34 cellular contexts compared by ENCODE assay signal in genomic region chr12:9070351-9070750, GRCh38. TPM values are rescaled to one million over a fixed set of nuclear protein-coding genes. Genes with fewer than 3 reads are reported as not detected.
DNase-seq lines count a peak whose midpoint lies in the region; ATAC-seq, FAIRE-seq and TF ChIP-seq lines count a peak whose summit lies in the region.
"Had no signal": no experiment of that assay in that cellular context is flagged by ENCODE, and none has a peak within 500 bp of the region (broad histone marks: within the 10 kb centered on the region; RNA-seq: fewer than 3 reads in every experiment).

No MANE protein-coding gene starts in this region.

- in situ Hi-C loops in HepG2 (cut with HindIII; ENCODE audit: extremely low pct_ligation_motif_present, low pct_unique_long_range_greater_than_20kb) = no loop called here

- POLR2A ChIA-PET in HepG2 (lab: Yijun Ruan, JAX) = no interaction called here
- POLR2A ChIA-PET in CD8-positive, alpha-beta T cell (lab: Charles Lee) = no interaction called here

- intact Hi-C loops in HepG2 (cut with micrococcal nuclease; ENCODE audit: unreplicated experiment) (no loop called here), right lobe of liver (cut with DNase I) (no loop called here)
- intact Hi-C loops in CD8-positive, alpha-beta T cell (cut with DNase I, micrococcal nuclease) = no loop called here

- TF ChIP-seq CTCF in HepG2 (CRISPR knock-in tag; IDR thresholded peaks at IDR 0.05) (no peak), right lobe of liver (IDR thresholded peaks at IDR 0.05) (no peak)
- TF ChIP-seq CTCF in CD8-positive, alpha-beta T cell (IDR thresholded peaks at IDR 0.05) = no peak

- peaks cover 24 to 73% of the 10 kb centered on the region in 2 experiments for H3K36me3 ChIP-seq in HepG2 (replicated peaks in 1 of 2; ENCODE audit: control insufficient read depth in 1 of 2, insufficient read depth in 2 of 2, low read length in 2 of 2)
- peaks cover 18 to 84% (median 30%) of the 10 kb centered on the region in 4 donors for H3K36me3 ChIP-seq in right lobe of liver
- no peaks in the 10 kb centered on the region for H3K36me3 ChIP-seq in CD8-positive, alpha-beta T cell (ENCODE audit: insufficient read depth, low read length)
- H3K36me3 ChIP-seq: BE2C, BLaER1 had no signal

- TF ChIP-seq POLR2A in HepG2 (IDR thresholded peaks at IDR 0.05; ENCODE audit: insufficient read depth in 1 of 2, low read depth in 2 of 2, low read length in 2 of 2) = peak in 1 of 2 experiments; percentile 31; a peak in 1 of 4 replicates
- no peak for TF ChIP-seq POLR2A in right lobe of liver (IDR thresholded peaks at IDR 0.05)

- H3K27ac Mint-ChIP-seq in CD8-positive, alpha-beta T cell = peak overlapping the region; percentile 18
- H3K27ac Mint-ChIP-seq: B cell; CD14-positive monocyte; CD4-positive, alpha-beta memory T cell; CD4-positive, alpha-beta T cell; CD4-positive, CD25-positive, alpha-beta regulatory T cell; CD8-positive, alpha-beta memory T cell had no signal

- no TSS peak for BruUV-seq in HepG2 (replicated peaks; lab: Mats Ljungman, UMichigan)

- H3K9me3 ChIP-seq in HepG2 (ENCODE audit: low read length) = no peaks in the 10 kb centered on the region
- H3K9me3 ChIP-seq in right lobe of liver = no peaks in the 10 kb centered on the region
- H3K9me3 ChIP-seq in CD8-positive, alpha-beta T cell (ENCODE audit: low read length) = no peaks in the 10 kb centered on the region
- H3K9me3 ChIP-seq: A549, BE2C, Caco-2 had no signal

- WGBS in HepG2 (ENCODE audit: low lambda C conversion rate) = 96% methylated on average over 5 of the region's 5 CpGs
- whole genome bisulfite sequencing in right lobe of liver (ENCODE audit: insufficient coverage, low coverage, low lambda C conversion rate, missing lambda C conversion rate) = 95% methylated on average over 3 of the region's 5 CpGs

- CTCF ChIA-PET in HepG2 (lab: Yijun Ruan, JAX; ENCODE audit: low intra/inter-chr PET ratio, low total read pairs) = no interaction called here
- CTCF ChIA-PET in CD8-positive, alpha-beta T cell (lab: Charles Lee) = interaction anchor here (1.2 kb wide), 1 partner anchor 121 kb away, joined by 3 read pairs; the partner anchor contains the start of gene M6PR

- no peak overlapping the region for H3K9ac ChIP-seq in HepG2 (ENCODE audit: insufficient read depth, low read depth, low read length)
- H3K9ac ChIP-seq: BLaER1; BLaER1 treated with 17β-estradiol and CSF1 and Interleukin-3, amounts not matched to agents 10 nM and 100 nM had no signal

- H2AFZ ChIP-seq in HepG2 (ENCODE audit: low read length) = no peak overlapping the region

- no peak for TF ChIP-seq EP300 in HepG2 (IDR thresholded peaks at IDR 0.05; ENCODE audit: low read depth in 2 of 2, low read length in 2 of 2)
- no peak for TF ChIP-seq EP300 in HepG2 (CRISPR knock-in tag; IDR thresholded peaks at IDR 0.05; ENCODE audit: borderline replicate concordance)

- peaks cover 20% of the 10 kb centered on the region for H4K20me1 ChIP-seq in HepG2 (ENCODE audit: insufficient read depth, low read length)
- H4K20me1 ChIP-seq: BLaER1; BLaER1 treated with 17β-estradiol and CSF1 and Interleukin-3, amounts not matched to agents 10 nM and 100 nM had no signal

- H3K4me2 ChIP-seq in HepG2 (ENCODE audit: low read depth, low read length) = no peak overlapping the region
- H3K4me2 ChIP-seq: A549; BLaER1; BLaER1 treated with 17β-estradiol and CSF1 and Interleukin-3, amounts not matched to agents 10 nM and 100 nM had no signal

- H3K4me3 ChIP-seq in HepG2 (replicated peaks in 1 of 3; ENCODE audit: insufficient read depth in 1 of 3, low read depth in 2 of 3, low read length in 3 of 3) (no peak overlapping the region), right lobe of liver (no peak overlapping the region)
- no peak overlapping the region for H3K4me3 ChIP-seq in CD8-positive, alpha-beta T cell (ENCODE audit: low read depth, low read length)
- H3K4me3 ChIP-seq: A549; BLaER1; BLaER1 treated with 17β-estradiol and CSF1 and Interleukin-3, amounts not matched to agents 10 nM and 100 nM had no signal

- FAIRE-seq in HepG2 (lab: Jason Lieb, UNC) = no peak
- FAIRE-seq: A204.1, A549, D721Med had no signal

- H3K4me1 ChIP-seq in HepG2 (ENCODE audit: insufficient read depth, low read length) = peaks cover 51% of the 10 kb centered on the region
- peaks cover 0 to 82% (median 15%) of the 10 kb centered on the region in 4 donors for H3K4me1 ChIP-seq in right lobe of liver
- no peaks in the 10 kb centered on the region for H3K4me1 ChIP-seq in CD8-positive, alpha-beta T cell (ENCODE audit: insufficient read depth, low read length)
- H3K4me1 ChIP-seq: BE2C, BLaER1 had no signal

- no peak for ATAC-seq in HepG2
- ATAC-seq in right lobe of liver = no peak
- no peak for ATAC-seq in CD8-positive, alpha-beta T cell
- ATAC-seq: A549 had no signal

- no peaks in the 10 kb centered on the region for H3K79me2 ChIP-seq in HepG2 (ENCODE audit: insufficient read depth, low read length)

- H3K36me3 Mint-ChIP-seq in CD8-positive, alpha-beta T cell = peaks cover 6% of the 10 kb centered on the region
- H3K36me3 Mint-ChIP-seq: CD14-positive monocyte; CD4-positive, CD25-positive, alpha-beta regulatory T cell had no signal

- DNase-seq in HepG2 (ENCODE audit: low spot score) = no peak
- DNase-seq in right lobe of liver = no peak
- no peak for DNase-seq in CD8-positive, alpha-beta T cell
- no peak for DNase-seq in stimulated activated CD4-positive, alpha-beta T cell treated with anti-CD3 and anti-CD28 coated beads, Interleukin-12 subunit alpha, Interleukin-12 subunit beta, amount 100 ng/mL, for 4 hours
- DNase-seq: 8988T; ACHN; AML-193; BE2C; C1 segment of cervical spinal cord; Caco-2; Calu3; CD4-positive, alpha-beta memory T cell; CD4-positive, alpha-beta T cell; CD4-positive, CD25-positive, alpha-beta regulatory T cell; CD8-positive, alpha-beta memory T cell; COR-L47; DMS 273 treated with DMSO at 0.1 percent for 48 hours; DMS153; DMS53; DMS79; DMS79 treated with DMSO at 0.1 percent for 48 hours; DND-41; EL had no signal

- H3K4me1 Mint-ChIP-seq in CD8-positive, alpha-beta T cell (ENCODE audit: low read depth) = peaks cover 1% of the 10 kb centered on the region
- H3K4me1 Mint-ChIP-seq: B cell had no signal

- no peak overlapping the region for H3K27ac ChIP-seq in HepG2 (ENCODE audit: extremely low read length, insufficient read depth, low read length)
- H3K27ac ChIP-seq in right lobe of liver = peak overlapping the region in 1 of 3 donors; percentile 15
- no peak overlapping the region for H3K27ac ChIP-seq in CD8-positive, alpha-beta T cell (ENCODE audit: low read depth, low read length)
- H3K27ac ChIP-seq: 22Rv1; A549; BLaER1; BLaER1 treated with 17β-estradiol and CSF1 and Interleukin-3, amounts not matched to agents 10 nM and 100 nM; C4-2B had no signal

- H3K27me3 Mint-ChIP-seq in CD8-positive, alpha-beta T cell (ENCODE audit: low read depth) = no peaks in the 10 kb centered on the region
- H3K27me3 Mint-ChIP-seq: CD4-positive, alpha-beta memory T cell; CD4-positive, alpha-beta T cell; CD8-positive, alpha-beta memory T cell had no signal

- H3K27me3 ChIP-seq in HepG2 (ENCODE audit: control insufficient read depth in 1 of 2, insufficient read depth in 2 of 2, low read length in 2 of 2) (no peaks in the 10 kb centered on the region), right lobe of liver (no peaks in the 10 kb centered on the region)
- H3K27me3 ChIP-seq in CD8-positive, alpha-beta T cell (ENCODE audit: insufficient read depth, low read length) = no peaks in the 10 kb centered on the region

- no peak overlapping the region for H3K4me3 Mint-ChIP-seq in CD8-positive, alpha-beta T cell
- H3K4me3 Mint-ChIP-seq: B cell; CD14-positive monocyte; CD4-positive, alpha-beta memory T cell; CD4-positive, alpha-beta T cell; CD4-positive, CD25-positive, alpha-beta regulatory T cell; CD8-positive, alpha-beta memory T cell had no signal

- H3K9me3 Mint-ChIP-seq in CD8-positive, alpha-beta T cell = no peaks in the 10 kb centered on the region
- H3K9me3 Mint-ChIP-seq: CD4-positive, alpha-beta memory T cell; CD4-positive, alpha-beta T cell; CD8-positive, alpha-beta memory T cell had no signal

- TF ChIP-seq RAD21 in HepG2 (CRISPR knock-in tag; IDR thresholded peaks at IDR 0.05) = no peak

TF ChIP-seq in HepG2, 621 proteins besides CTCF, POLR2A, EP300 and RAD21:
- no peak for TF ChIP-seq NPAS2 (CRISPR knock-in tag; IDR thresholded peaks at IDR 0.05; ENCODE audit: borderline replicate concordance)
- TF ChIP-seq HDAC6 (IDR thresholded peaks at IDR 0.05; ENCODE audit: low read depth, low read length) = no peak
- peak; percentile 88 for TF ChIP-seq PAF1 (CRISPR knock-in tag; IDR thresholded peaks at IDR 0.05)
- TF ChIP-seq ZNF878 (CRISPR knock-in tag; IDR thresholded peaks at IDR 0.05) = no peak
- TF ChIP-seq RARA (CRISPR knock-in tag; IDR thresholded peaks at IDR 0.05) = no peak
- peak; percentile 81 for TF ChIP-seq RBM22 (optimal IDR thresholded peaks at IDR 0.05; ENCODE audit: low read length)
- TF ChIP-seq RBFOX2 (IDR thresholded peaks at IDR 0.05; ENCODE audit: low read depth, low read length) = peak; percentile 13; the same call in 1 of the 2 replicates
TF ChIP-seq in HepG2: peak in this region for 3.

RNA-seq across cellular contexts. Expression of gene A2M, which starts 45.4 kb away (rescaled TPM):
- total RNA-seq in HepG2 (2016; rRNA removed; fragmentation: Illumina TruSeq; extraction: Trizol) = 1,675 and 2,807 TPM in 2 replicates
- 234 and 270 TPM in 2 replicates for total RNA-seq in HepG2 (2016; cell fraction: cytosol; rRNA removed; fragmentation: Illumina TruSeq; extraction: Trizol; ENCODE audit: low read depth)
- 1,476 and 2,691 TPM in 2 replicates for total RNA-seq in HepG2 (2016; cell fraction: insoluble cytoplasmic fraction; rRNA removed; fragmentation: Illumina TruSeq; extraction: Trizol)
- total RNA-seq in HepG2 (2016; cell fraction: membrane; rRNA removed; fragmentation: Illumina TruSeq; extraction: Trizol) = 813 and 957 TPM in 2 replicates
- 2,507 and 2,973 TPM in 2 replicates for total RNA-seq in HepG2 (2016; cell fraction: nucleus; rRNA removed; fragmentation: Illumina TruSeq; extraction: Trizol)
- 6,551 and 8,760 TPM in 2 replicates for polyA plus RNA-seq in HepG2 (2011; rRNA removed)
- 4,485 and 9,624 TPM in 2 replicates for polyA plus RNA-seq in HepG2 (2011; cell fraction: cytosol; rRNA removed)
- polyA plus RNA-seq in HepG2 (2011; cell fraction: nucleus; rRNA removed) = 2,489 and 3,325 TPM in 2 replicates
- polyA plus RNA-seq in HepG2 (2012) = 4,336 and 6,335 TPM in 2 replicates
- polyA plus RNA-seq in HepG2 (2016; cell fraction: cytosol; fragmentation: Illumina TruSeq; extraction: Trizol; ENCODE audit: low read depth) = 214 and 262 TPM in 2 replicates
- 1,149 and 1,250 TPM in 2 replicates for polyA plus RNA-seq in HepG2 (2016; cell fraction: insoluble cytoplasmic fraction; fragmentation: Illumina TruSeq; extraction: Trizol; ENCODE audit: low read depth)
- 465 and 618 TPM in 2 replicates for polyA plus RNA-seq in HepG2 (2016; cell fraction: membrane; fragmentation: Illumina TruSeq; extraction: Trizol; ENCODE audit: low read depth)
- 2,564 and 2,683 TPM in 2 replicates for polyA plus RNA-seq in HepG2 (2016; cell fraction: nucleus; fragmentation: Illumina TruSeq; extraction: Trizol; ENCODE audit: insufficient read depth, low read depth)
- polyA minus RNA-seq in HepG2 (2011; rRNA and poly(A)+ RNA removed; ENCODE audit: low replicate concordance) = 3.9 and 4,519 TPM in 2 replicates
- 3,071 and 7,219 TPM in 2 replicates for polyA minus RNA-seq in HepG2 (2011; cell fraction: cytosol; rRNA and poly(A)+ RNA removed)
- polyA minus RNA-seq in HepG2 (2011; cell fraction: nucleus; rRNA and poly(A)+ RNA removed) = 2,321 and 4,395 TPM in 2 replicates
- total RNA-seq in right lobe of liver = 1,000 to 10,000 TPM in 5 of 6 experiments, 100 to 1,000 TPM in 1; 978 to 3,352 (median 2,507) TPM
- total RNA-seq in CD8-positive, alpha-beta T cell = not detected
- total RNA-seq: A172; B cell; Calu3; CD4-positive, alpha-beta T cell; CD4-positive, CD25-positive, alpha-beta regulatory T cell; Daoy had no signal
- polyA plus RNA-seq: A549; CD4-positive, CD25-positive, alpha-beta regulatory T cell had no signal

Comparison
In these comparisons a context has a peak if more than half of its experiments do, and no peak if none do; other contexts are left out.
1. RNA of gene A2M, which starts 45.4 kb away (total RNA-seq): 234 to 2,973 TPM in HepG2 and 978 to 3,352 TPM in right lobe of liver; not detected in CD8-positive, alpha-beta T cell; every median in the first group is over 100 times any median in the second.